Comparison of ENCODE assay signal across 18 cellular contexts in genomic region chr13:83845121-83845520, GRCh38. TPM values are rescaled to one million over a fixed set of nuclear protein-coding genes. Genes with fewer than 3 reads are reported as not detected.
DNase-seq lines count a peak whose midpoint lies in the region; ATAC-seq, FAIRE-seq and TF ChIP-seq lines count a peak whose summit lies in the region.
"Had no signal": no experiment of that assay in that cellular context is flagged by ENCODE, and none has a peak within 500 bp of the region (broad histone marks: within the 10 kb centered on the region; RNA-seq: fewer than 3 reads in every experiment).

No MANE protein-coding gene starts in this region.

- TF ChIP-seq CTCF in AG10803 (conservative IDR thresholded peaks at IDR 0.05; ENCODE audit: low read length), result no peak
- no peak for TF ChIP-seq CTCF in HFFc6 (IDR thresholded peaks at IDR 0.05)
- TF ChIP-seq CTCF in astrocyte (IDR thresholded peaks at IDR 0.05; ENCODE audit: insufficient read depth, low read depth, low read length), result no peak
- no peak for TF ChIP-seq CTCF in fibroblast of the aortic adventitia (IDR thresholded peaks at IDR 0.05; ENCODE audit: insufficient read depth, low read length)

- no peaks in the 10 kb centered on the region for H3K27me3 ChIP-seq in astrocyte (ENCODE audit: insufficient read depth, low read length)
- H3K27me3 ChIP-seq: BLaER1 treated with 17β-estradiol and CSF1 and Interleukin-3, amounts not matched to agents 10 nM and 100 nM had no signal

- no peak overlapping the region for H3K9ac ChIP-seq in astrocyte (ENCODE audit: low read length)
- H3K9ac ChIP-seq: BLaER1 treated with 17β-estradiol and CSF1 and Interleukin-3, amounts not matched to agents 10 nM and 100 nM had no signal

- no peak overlapping the region for H3K4me3 ChIP-seq in AG10803 (ENCODE audit: low read length)
- no peak overlapping the region for H3K4me3 ChIP-seq in astrocyte (ENCODE audit: insufficient read depth, low read depth, low read length)
- no peak overlapping the region for H3K4me3 ChIP-seq in fibroblast of the aortic adventitia (ENCODE audit: low read depth, low read length)
- H3K4me3 ChIP-seq: A549; BLaER1 treated with 17β-estradiol and CSF1 and Interleukin-3, amounts not matched to agents 10 nM and 100 nM had no signal

- H3K36me3 Mint-ChIP-seq in HFFc6 (ENCODE audit: low read depth) (peaks cover 26% of the 10 kb centered on the region), astrocyte (ENCODE audit: low read depth, unreplicated experiment) (no peaks in the 10 kb centered on the region)
- H3K36me3 Mint-ChIP-seq: CD4-positive, CD25-positive, alpha-beta regulatory T cell had no signal

- no peak overlapping the region for H3K4me2 ChIP-seq in astrocyte (ENCODE audit: low read length)
- H3K4me2 ChIP-seq: A549; BLaER1 treated with 17β-estradiol and CSF1 and Interleukin-3, amounts not matched to agents 10 nM and 100 nM had no signal

- no peak for ATAC-seq in GM21528 (IDR thresholded peaks at IDR 0.05; ENCODE audit: low FRiP score, unreplicated experiment)
- ATAC-seq: A549, HCT116 had no signal

- peaks cover 8% of the 10 kb centered on the region for H3K9me3 Mint-ChIP-seq in HFFc6
- peaks cover 2% of the 10 kb centered on the region for H3K9me3 Mint-ChIP-seq in astrocyte (ENCODE audit: unreplicated experiment)

- no peaks in the 10 kb centered on the region for H3K79me2 ChIP-seq in astrocyte (ENCODE audit: insufficient read depth, low read length)

- peak overlapping the region; percentile 76 for H3K27ac Mint-ChIP-seq in HFFc6
- no peak overlapping the region for H3K27ac Mint-ChIP-seq in astrocyte (ENCODE audit: unreplicated experiment)
- H3K27ac Mint-ChIP-seq: CD4-positive, CD25-positive, alpha-beta regulatory T cell had no signal

- FAIRE-seq in astrocyte (lab: Jason Lieb, UNC), result no peak
- FAIRE-seq: A549, GM12892, GM19239 had no signal

- no peaks in the 10 kb centered on the region for H3K9me3 ChIP-seq in astrocyte (ENCODE audit: insufficient read depth, low read depth, low read length)
- H3K9me3 ChIP-seq: A549; BLaER1 treated with 17β-estradiol and CSF1 and Interleukin-3, amounts not matched to agents 10 nM and 100 nM had no signal

- H3K4me1 Mint-ChIP-seq in HFFc6 (ENCODE audit: low read depth), result peaks cover 64% of the 10 kb centered on the region
- peaks cover 2% of the 10 kb centered on the region for H3K4me1 Mint-ChIP-seq in astrocyte (ENCODE audit: low read depth, unreplicated experiment)

- peak; percentile 1 for DNase-seq in AG10803 (ENCODE audit: low read depth)
- peak; percentile 67 for DNase-seq in HFFc6
- peak; percentile 52 for DNase-seq in astrocyte (ENCODE audit: low read depth)
- DNase-seq in fibroblast of the aortic adventitia (ENCODE audit: low read depth), result peak; percentile 1
- DNase-seq in epidermal melanocyte (ENCODE audit: insufficient read length, low spot score), result no peak
- no peak for DNase-seq in NCI-H128 (lab: John Stamatoyannopoulos, UW; ENCODE audit: unreplicated experiment)
- DNase-seq: CD4-positive, CD25-positive, alpha-beta regulatory T cell; DMS 273 treated with DMSO at 0.1 percent for 48 hours; GDM1; KBM-7 had no signal

- H3K36me3 ChIP-seq in astrocyte (ENCODE audit: insufficient read depth, low read length), result no peaks in the 10 kb centered on the region
- H3K36me3 ChIP-seq: BLaER1 treated with 17β-estradiol and CSF1 and Interleukin-3, amounts not matched to agents 10 nM and 100 nM had no signal

- no peak overlapping the region for H2AFZ ChIP-seq in astrocyte (ENCODE audit: low read depth, low read length)

- no peaks in the 10 kb centered on the region for H3K27me3 Mint-ChIP-seq in HFFc6 (ENCODE audit: insufficient read depth)
- H3K27me3 Mint-ChIP-seq in astrocyte (ENCODE audit: low read depth, unreplicated experiment), result no peaks in the 10 kb centered on the region

- H3K27ac ChIP-seq in astrocyte (ENCODE audit: low read depth, low read length), result no peak overlapping the region
- H3K27ac ChIP-seq: A549; BLaER1 treated with 17β-estradiol and CSF1 and Interleukin-3, amounts not matched to agents 10 nM and 100 nM; HL-60 had no signal

- no peaks in the 10 kb centered on the region for H4K20me1 ChIP-seq in astrocyte (ENCODE audit: insufficient read depth, low read length)
- H4K20me1 ChIP-seq: BLaER1 treated with 17β-estradiol and CSF1 and Interleukin-3, amounts not matched to agents 10 nM and 100 nM had no signal

- H3K4me3 Mint-ChIP-seq in HFFc6 (peak overlapping the region; percentile 65), astrocyte (ENCODE audit: unreplicated experiment) (no peak overlapping the region)
- H3K4me3 Mint-ChIP-seq: CD4-positive, CD25-positive, alpha-beta regulatory T cell had no signal

- H3K4me1 ChIP-seq in astrocyte (ENCODE audit: insufficient read depth, low read length), result no peaks in the 10 kb centered on the region
- H3K4me1 ChIP-seq: A549 had no signal

RNA-seq across cellular contexts. Expression of gene SLITRK1, which starts 37.2 kb away (rescaled TPM):
- 10 to 100 TPM in 5 of 6 experiments, 1 to 10 TPM in 1; 9.1 to 23.2 (median 11.1) TPM for total RNA-seq in HFFc6 (2021; fragmentation: NEBNext Ultra II Directional; extraction: Animal tissue kit (Norgen Biotek cat#: 25700))
- 2.3 and 3.1 TPM in 2 replicates for total RNA-seq in astrocyte
- total RNA-seq in fibroblast of the aortic adventitia (ENCODE audit: low replicate concordance), result 0.90 TPM in 1 of 2 replicates, not detected in the other
- total RNA-seq: CD4-positive, CD25-positive, alpha-beta regulatory T cell; H4 had no signal

Comparison
In these comparisons a context has a peak if more than half of its experiments do, and no peak if none do; other contexts are left out.
1. DNase-seq: peak in AG10803 (single experiment), HFFc6 (single experiment), astrocyte (single experiment) and fibroblast of the aortic adventitia (single experiment); none in epidermal melanocyte (single experiment) and NCI-H128 (single experiment).